In genomic region chr2:101768480-101769077, GRCh38 we compare ENCODE assay signal across 13 cellular contexts.
DNase-seq lines count a peak whose midpoint lies in the region; ATAC-seq and TF ChIP-seq lines count a peak whose summit lies in the region.
"Had no signal": no experiment of that assay in that cellular context is flagged by ENCODE, and none has a peak within 500 bp of the region (broad histone marks: within the 10 kb centered on the region; RNA-seq: fewer than 3 reads in every experiment).

No MANE protein-coding gene starts in this region.

- POLR2A ChIA-PET in A673 (lab: Charles Lee; ENCODE audit: low non-redundant PET) = no interaction called here
- POLR2A ChIA-PET in activated naive CD8-positive, alpha-beta T cell treated with anti-CD3 and anti-CD28 coated beads, Interleukin-2, amount 10 ng/mL, durations not matched to agents 7 days and 5 days (lab: Charles Lee) = no interaction called here
- POLR2A ChIA-PET in naive thymus-derived CD4-positive, alpha-beta T cell (lab: Charles Lee) = interaction anchor here (1.2 to 1.4 kb wide), 4 partner anchors 15 to 51 kb away, joined by 3 to 4 read pairs (median 4); no protein-coding TSS in a partner anchor

- no peaks in the 10 kb centered on the region for H3K9me3 ChIP-seq in A673 (ENCODE audit: low read depth, low read length, poor library complexity, severe bottlenecking)
- no peaks in the 10 kb centered on the region for H3K9me3 ChIP-seq in naive thymus-derived CD4-positive, alpha-beta T cell (ENCODE audit: control insufficient read depth in 2 of 3, low read length in 3 of 3)
- H3K9me3 ChIP-seq: ascending aorta, HAP-1 had no signal

- H3F3A ChIP-seq in GM23338 (replicated peaks; ENCODE audit: low read depth) = no peaks in the 10 kb centered on the region

- no peaks in the 10 kb centered on the region for H3K27me3 Mint-ChIP-seq in GM23338 (ENCODE audit: insufficient read depth, low read depth, poor library complexity)
- H3K27me3 Mint-ChIP-seq in activated naive CD8-positive, alpha-beta T cell treated with anti-CD3 and anti-CD28 coated beads, Interleukin-2, amount 10 ng/mL, durations not matched to agents 7 days and 5 days = no peaks in the 10 kb centered on the region
- no peaks in the 10 kb centered on the region for H3K27me3 Mint-ChIP-seq in naive thymus-derived CD4-positive, alpha-beta T cell

- H3K27ac ChIP-seq in A673 (ENCODE audit: low read depth, low read length, poor library complexity, severe bottlenecking) = peak overlapping the region; percentile 82
- H3K27ac ChIP-seq in GM23338 (ENCODE audit: low read depth) = no peak overlapping the region
- H3K27ac ChIP-seq in naive thymus-derived CD4-positive, alpha-beta T cell (ENCODE audit: low read depth, low read length) = no peak overlapping the region
- H3K27ac ChIP-seq in brain microvascular endothelial cell = no peak overlapping the region

- no peak for TF ChIP-seq CTCF in A673 (conservative IDR thresholded peaks at IDR 0.05; ENCODE audit: low read depth, low read length)
- TF ChIP-seq CTCF in GM23338 (conservative IDR thresholded peaks at IDR 0.05; ENCODE audit: low read depth in 2 of 2) = no peak
- TF ChIP-seq CTCF in brain microvascular endothelial cell (IDR thresholded peaks at IDR 0.05; ENCODE audit: low read depth, low read length, missing control alignments) = no peak

- in situ Hi-C loops in brain microvascular endothelial cell (cut with HindIII; ENCODE audit: low pct_ligation_motif_present, low sequenced_read_pairs) = no loop called here

- H3K36me3 ChIP-seq in A673 (ENCODE audit: insufficient read depth, low read length, poor library complexity, severe bottlenecking) (no peaks in the 10 kb centered on the region), GM23338 (ENCODE audit: insufficient read depth) (no peaks in the 10 kb centered on the region), brain microvascular endothelial cell (replicated peaks) (no peaks in the 10 kb centered on the region)
- H3K36me3 ChIP-seq in naive thymus-derived CD4-positive, alpha-beta T cell (ENCODE audit: control insufficient read depth in 2 of 3, insufficient read depth in 3 of 3, low read length in 3 of 3) = no peaks in the 10 kb centered on the region
- H3K36me3 ChIP-seq: ascending aorta, HAP-1 had no signal

- no peaks in the 10 kb centered on the region for H3K9me3 Mint-ChIP-seq in GM23338
- no peaks in the 10 kb centered on the region for H3K9me3 Mint-ChIP-seq in activated naive CD8-positive, alpha-beta T cell treated with anti-CD3 and anti-CD28 coated beads, Interleukin-2, amount 10 ng/mL, durations not matched to agents 7 days and 5 days
- no peaks in the 10 kb centered on the region for H3K9me3 Mint-ChIP-seq in naive thymus-derived CD4-positive, alpha-beta T cell

- H3K4me3 ChIP-seq in A673 (ENCODE audit: low read depth, low read length, poor library complexity, severe bottlenecking) = no peak overlapping the region
- H3K4me3 ChIP-seq in GM23338 = no peak overlapping the region
- no peak overlapping the region for H3K4me3 ChIP-seq in naive thymus-derived CD4-positive, alpha-beta T cell (ENCODE audit: low read length)
- H3K4me3 ChIP-seq in brain microvascular endothelial cell (ENCODE audit: low read depth, low read length) = no peak overlapping the region
- H3K4me3 ChIP-seq: ascending aorta, HAP-1 had no signal

- ATAC-seq in GM23338 = no peak
- peak; percentile 79 for ATAC-seq in activated naive CD8-positive, alpha-beta T cell treated with anti-CD3 and anti-CD28 coated beads, Interleukin-2, amount 10 ng/mL, durations not matched to agents 7 days and 5 days (ENCODE audit: low read depth)
- peak; percentile 62 for ATAC-seq in naive thymus-derived CD4-positive, alpha-beta T cell
- ATAC-seq: Right ventricle myocardium inferior had no signal

- DNase-seq in A673 (ENCODE audit: low spot score) (no peak), GM23338 (ENCODE audit: low spot score) (no peak), Ammon's horn (ENCODE audit: low spot score) (no peak), D341Med (ENCODE audit: low spot score) (no peak), globus pallidus (ENCODE audit: low spot score) (no peak), brain microvascular endothelial cell (no peak)
- no peak for DNase-seq in activated naive CD8-positive, alpha-beta T cell treated with anti-CD3 and anti-CD28 coated beads, Interleukin-2, amount 10 ng/mL, durations not matched to agents 7 days and 5 days
- peak in 7 of 9 donors; percentile 22 to 51 (median 35) for DNase-seq in naive thymus-derived CD4-positive, alpha-beta T cell
- DNase-seq: erythroblast, NCI-H446 had no signal

- peaks cover 3% of the 10 kb centered on the region for H4K20me1 ChIP-seq in GM23338 (replicated peaks; ENCODE audit: insufficient read depth)

- H3K4me1 Mint-ChIP-seq in GM23338 = peaks cover 82% of the 10 kb centered on the region
- H3K4me1 Mint-ChIP-seq in activated naive CD8-positive, alpha-beta T cell treated with anti-CD3 and anti-CD28 coated beads, Interleukin-2, amount 10 ng/mL, durations not matched to agents 7 days and 5 days = peaks cover 57% of the 10 kb centered on the region
- peaks cover 66 to 98% (median 94%) of the 10 kb centered on the region in 7 donors for H3K4me1 Mint-ChIP-seq in naive thymus-derived CD4-positive, alpha-beta T cell

- no peak overlapping the region for H2AFZ ChIP-seq in GM23338

- peaks cover 66% of the 10 kb centered on the region for H3K4me1 ChIP-seq in A673 (ENCODE audit: insufficient read depth, low read length, poor library complexity, severe bottlenecking)
- H3K4me1 ChIP-seq in GM23338 (ENCODE audit: insufficient read depth) = peaks cover 88% of the 10 kb centered on the region
- peaks cover 11 to 68% of the 10 kb centered on the region in 2 donors for H3K4me1 ChIP-seq in naive thymus-derived CD4-positive, alpha-beta T cell (ENCODE audit: control insufficient read depth in 2 of 2, insufficient read depth in 2 of 2, low read length in 2 of 2)

- no TSS peak for BruUV-seq in A673 (replicated peaks; lab: Mats Ljungman, UMichigan)

- H3K79me2 ChIP-seq in GM23338 (replicated peaks; ENCODE audit: insufficient read depth) = peaks cover 98% of the 10 kb centered on the region

- CTCF ChIA-PET in A673 (lab: Charles Lee) = no interaction called here
- CTCF ChIA-PET in naive thymus-derived CD4-positive, alpha-beta T cell (lab: Charles Lee) = interaction anchor here (0.7 to 1.5 kb wide), 3 partner anchors 8 to 63 kb away, joined by 3 to 5 read pairs (median 3); no protein-coding TSS in a partner anchor

- intact Hi-C loops in A673 (cut with micrococcal nuclease; ENCODE audit: unreplicated experiment) = loop anchor here (5.0 kb wide), 2 partner anchors 64 to 71 kb away; partner anchors contain the start of gene MAP4K4
- intact Hi-C loops in naive thymus-derived CD4-positive, alpha-beta T cell (cut with micrococcal nuclease) = loop anchor here (1.0 to 5.0 kb wide), 3 partner anchors 13 to 64 kb away; no protein-coding TSS in a partner anchor

- no peaks in the 10 kb centered on the region for H3K9me2 ChIP-seq in GM23338 (ENCODE audit: insufficient read depth)

- peak overlapping the region; percentile 0 for H3K4me2 ChIP-seq in GM23338

- H3K4me3 Mint-ChIP-seq in GM23338 = no peak overlapping the region
- H3K4me3 Mint-ChIP-seq in activated naive CD8-positive, alpha-beta T cell treated with anti-CD3 and anti-CD28 coated beads, Interleukin-2, amount 10 ng/mL, durations not matched to agents 7 days and 5 days = peak overlapping the region; percentile 35
- peak overlapping the region; percentile 3 to 79 (median 56) for H3K4me3 Mint-ChIP-seq in naive thymus-derived CD4-positive, alpha-beta T cell

- H3K27me3 ChIP-seq in A673 (replicated peaks; ENCODE audit: insufficient read depth, low read depth, low read length, poor library complexity) (no peaks in the 10 kb centered on the region), GM23338 (ENCODE audit: insufficient read depth) (no peaks in the 10 kb centered on the region), brain microvascular endothelial cell (replicated peaks) (no peaks in the 10 kb centered on the region)
- H3K27me3 ChIP-seq in naive thymus-derived CD4-positive, alpha-beta T cell (ENCODE audit: control insufficient read depth in 2 of 2, insufficient read depth in 2 of 2, low read length in 2 of 2) = no peaks in the 10 kb centered on the region
- H3K27me3 ChIP-seq: ascending aorta had no signal

- no peaks in the 10 kb centered on the region for H3K36me3 Mint-ChIP-seq in GM23338 (ENCODE audit: low read depth)
- peaks cover 7% of the 10 kb centered on the region for H3K36me3 Mint-ChIP-seq in activated naive CD8-positive, alpha-beta T cell treated with anti-CD3 and anti-CD28 coated beads, Interleukin-2, amount 10 ng/mL, durations not matched to agents 7 days and 5 days
- H3K36me3 Mint-ChIP-seq in naive thymus-derived CD4-positive, alpha-beta T cell = peaks cover 0 to 9% (median 0%) of the 10 kb centered on the region in 5 donors

- H3K27ac Mint-ChIP-seq in GM23338 = peak overlapping the region; percentile 15; the same call in 1 of the 2 replicates
- peak overlapping the region; percentile 57 for H3K27ac Mint-ChIP-seq in activated naive CD8-positive, alpha-beta T cell treated with anti-CD3 and anti-CD28 coated beads, Interleukin-2, amount 10 ng/mL, durations not matched to agents 7 days and 5 days
- H3K27ac Mint-ChIP-seq in naive thymus-derived CD4-positive, alpha-beta T cell = peak overlapping the region in 7 of 9 donors; percentile 32 to 87 (median 65)

TF ChIP-seq in GM23338, 12 proteins besides CTCF, POLR2A, EP300 and RAD21 (continues in another document):
- TF ChIP-seq STAT1 (IDR thresholded peaks at IDR 0.05; ENCODE audit: unreplicated experiment) = no peak
- TF ChIP-seq EZH2 (IDR thresholded peaks at IDR 0.05; ENCODE audit: low read depth, unreplicated experiment) = no peak
- no peak for TF ChIP-seq ETS1 (IDR thresholded peaks at IDR 0.05)
- no peak for TF ChIP-seq EZH2phosphoT487 (IDR thresholded peaks at IDR 0.05; ENCODE audit: unreplicated experiment)

Comparison
In these comparisons a context has a peak if more than half of its experiments do, and no peak if none do; other contexts are left out.
1. DNase-seq: peak in naive thymus-derived CD4-positive, alpha-beta T cell (7 of 9); none in A673 (single experiment), GM23338 (single experiment), activated naive CD8-positive, alpha-beta T cell treated with anti-CD3 and anti-CD28 coated beads, Interleukin-2, amount 10 ng/mL, durations not matched to agents 7 days and 5 days (single experiment), Ammon's horn (single experiment), D341Med (single experiment), globus pallidus (single experiment) and brain microvascular endothelial cell (single experiment).
2. H3K27ac Mint-ChIP-seq: peak in every context shown above with its lines; median percentile 65 in naive thymus-derived CD4-positive, alpha-beta T cell; 57 in activated naive CD8-positive, alpha-beta T cell treated with anti-CD3 and anti-CD28 coated beads, Interleukin-2, amount 10 ng/mL, durations not matched to agents 7 days and 5 days; 15 in GM23338.